In genomic region chr19:33481863-33482262, GRCh38 we compare ENCODE assay signal across 28 cellular contexts.
"Had no signal": no experiment of that assay in that cellular context is flagged by ENCODE, and none has a peak within 500 bp of the region (broad histone marks: within the 10 kb centered on the region; RNA-seq: fewer than 3 reads in every experiment).

No MANE protein-coding gene starts in this region.

- H3K36me3 ChIP-seq: thoracic aorta, uterus had no signal

- H3K27me3 Mint-ChIP-seq: stimulated activated memory B cell treated with anti-CD40 and anti-IgM and Interleukin-4, amounts not matched to agents 10 μg/mL and 1 μg/mL and 100 μg/mL, for 72 hours; stimulated activated naive B cell treated with anti-CD40 and anti-IgM and Interleukin-4, amounts not matched to agents 10 μg/mL and 1 μg/mL and 100 μg/mL, for 72 hours; stimulated activated naive CD8-positive, alpha-beta T cell treated with anti-CD3 and anti-CD28 coated beads, Interleukin-15, amount 100 ng/mL, for 72 hours; stimulated activated naive CD8-positive, alpha-beta T cell treated with anti-CD3 and anti-CD28 coated beads, Interleukin-15, Interleukin-2, amounts not matched to agents 100 ng/mL and 50 ng/mL, for 24 hours; type B pancreatic cell had no signal

- H3K4me3 ChIP-seq: stomach, suprapubic skin, testis, thoracic aorta, thyroid gland, tibial artery, tibial nerve, transverse colon, upper lobe of left lung, upper lobe of right lung, uterus, vagina had no signal

- H3K4me3 Mint-ChIP-seq: stimulated activated effector memory CD8-positive, alpha-beta T cell treated with anti-CD3 and anti-CD28 coated beads, Interleukin-12 subunit alpha, Interleukin-12 subunit beta, amount 100 ng/mL, for 72 hours; stimulated activated memory B cell treated with anti-CD40 and anti-IgM and Interleukin-4, amounts not matched to agents 10 μg/mL and 1 μg/mL and 100 μg/mL, for 72 hours; stimulated activated naive B cell treated with anti-CD40 and anti-IgM and Interleukin-4, amounts not matched to agents 10 μg/mL and 1 μg/mL and 100 μg/mL, for 72 hours; stimulated activated naive CD8-positive, alpha-beta T cell treated with anti-CD3 and anti-CD28 coated beads, Interleukin-15, amount 100 ng/mL, for 72 hours; stimulated activated naive CD8-positive, alpha-beta T cell treated with anti-CD3 and anti-CD28 coated beads, Interleukin-15, Interleukin-2, amounts not matched to agents 100 ng/mL and 50 ng/mL, for 24 hours; type B pancreatic cell had no signal

- DNase-seq: stimulated activated CD4-positive, alpha-beta T cell treated with anti-CD3 and anti-CD28 coated beads, Interleukin-2, amount 100 ng/mL, for 48 hours; stimulated activated CD4-positive, alpha-beta T cell treated with anti-CD3 and anti-CD28 coated beads, Interleukin-4, amount 100 ng/mL, for 1 hour; stimulated activated CD4-positive, alpha-beta T cell treated with anti-CD3 and anti-CD28 coated beads, Interleukin-4, amount 100 ng/mL, for 24 hours; stimulated activated CD4-positive, alpha-beta T cell treated with anti-CD3 and anti-CD28 coated beads, Interleukin-4, amount 100 ng/mL, for 4 hours; stimulated activated CD8-positive, alpha-beta memory T cell treated with anti-CD3 and anti-CD28 coated beads, Interleukin-4, amount 100 ng/mL, for 48 hours; stimulated activated naive B cell treated with anti-CD40 and anti-IgM and Interleukin-4, amounts not matched to agents 10 μg/mL and 1 μg/mL and 100 μg/mL, for 72 hours; stimulated activated naive CD4-positive, alpha-beta T cell; stimulated activated naive CD4-positive, alpha-beta T cell treated with Interleukin-2 at 50 U/mL for 16 hours; stimulated activated naive CD8-positive, alpha-beta T cell treated with anti-CD3 and anti-CD28 coated beads, Interleukin-15, amount 100 ng/mL, for 72 hours; stimulated activated naive CD8-positive, alpha-beta T cell treated with anti-CD3 and anti-CD28 coated beads, Interleukin-15, Interleukin-2, amounts not matched to agents 100 U/mL and 50 U/mL, for 24 hours; stomach; substantia nigra; testis; thyroid gland; transverse colon; trophoblast cell; upper lobe of left lung; upper lobe of right lung; uterus had no signal

- H3K9me3 Mint-ChIP-seq: type B pancreatic cell had no signal

- H3K9me3 ChIP-seq: testis, thyroid gland had no signal

- H3K27me3 ChIP-seq: stomach, suprapubic skin, testis, thyroid gland, tibial artery, tibial nerve, transverse colon, upper lobe of left lung, upper lobe of right lung, uterus, vagina had no signal

- H3K27ac ChIP-seq: stomach, suprapubic skin, testis, thoracic aorta, thyroid gland, tibial artery, tibial nerve, transverse colon, upper lobe of left lung, upper lobe of right lung, uterus, vagina had no signal

- H3K4me1 ChIP-seq: stomach, suprapubic skin, testis, thyroid gland, tibial artery, tibial nerve, transverse colon, upper lobe of left lung, upper lobe of right lung, uterus, vagina had no signal

- H3K4me1 Mint-ChIP-seq: stimulated activated memory B cell treated with anti-CD40 and anti-IgM and Interleukin-4, amounts not matched to agents 10 μg/mL and 1 μg/mL and 100 μg/mL, for 72 hours; stimulated activated naive B cell treated with anti-CD40 and anti-IgM and Interleukin-4, amounts not matched to agents 10 μg/mL and 1 μg/mL and 100 μg/mL, for 72 hours; stimulated activated naive CD8-positive, alpha-beta T cell treated with anti-CD3 and anti-CD28 coated beads, Interleukin-15, amount 100 ng/mL, for 72 hours had no signal

- H3K27ac Mint-ChIP-seq: stimulated activated effector memory CD8-positive, alpha-beta T cell treated with anti-CD3 and anti-CD28 coated beads, Interleukin-12 subunit alpha, Interleukin-12 subunit beta, amount 100 ng/mL, for 72 hours; stimulated activated memory B cell treated with anti-CD40 and anti-IgM and Interleukin-4, amounts not matched to agents 10 μg/mL and 1 μg/mL and 100 μg/mL, for 72 hours; stimulated activated naive B cell treated with anti-CD40 and anti-IgM and Interleukin-4, amounts not matched to agents 10 μg/mL and 1 μg/mL and 100 μg/mL, for 72 hours; stimulated activated naive CD8-positive, alpha-beta T cell treated with anti-CD3 and anti-CD28 coated beads, Interleukin-15, amount 100 ng/mL, for 72 hours; stimulated activated naive CD8-positive, alpha-beta T cell treated with anti-CD3 and anti-CD28 coated beads, Interleukin-15, Interleukin-2, amounts not matched to agents 100 ng/mL and 50 ng/mL, for 24 hours; type B pancreatic cell had no signal
